In the genomic region with DNA sequence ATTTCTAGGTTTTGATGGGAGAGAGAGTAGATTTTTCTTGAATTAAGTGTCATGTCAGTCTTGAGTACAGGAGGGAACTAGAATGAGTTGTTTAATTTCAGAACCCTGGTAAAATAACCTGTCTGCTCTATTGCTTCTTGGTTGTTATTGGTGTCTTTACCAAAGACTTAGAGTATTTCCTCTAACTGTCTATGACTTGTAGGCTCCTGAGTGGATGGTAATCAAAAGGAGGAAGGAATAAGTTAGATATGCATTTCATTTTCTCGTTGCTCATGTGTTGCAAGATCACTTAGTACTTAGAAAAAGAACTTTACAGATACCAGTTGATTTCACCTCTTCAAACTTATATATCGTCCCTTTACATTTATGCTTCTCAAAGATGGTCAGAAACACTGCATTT, we compare ENCODE assay signal across 22 cellular contexts. TPM values are rescaled to one million over a fixed set of nuclear protein-coding genes. Genes with fewer than 3 reads are reported as not detected.
DNase-seq lines count a peak whose midpoint lies in the region; ATAC-seq and TF ChIP-seq lines count a peak whose summit lies in the region.
"Had no signal": no experiment of that assay in that cellular context is flagged by ENCODE, and none has a peak within 500 bp of the region (broad histone marks: within the 10 kb centered on the region; RNA-seq: fewer than 3 reads in every experiment).

No MANE protein-coding gene starts in this region.

- H3K27me3 Mint-ChIP-seq in CD14-positive monocyte (ENCODE audit: low read depth in 3 of 3): peaks cover 0 to 1% (median 0%) of the 10 kb centered on the region in 3 donors
- no peaks in the 10 kb centered on the region for H3K27me3 Mint-ChIP-seq in T-cell
- no peaks in the 10 kb centered on the region for H3K27me3 Mint-ChIP-seq in memory B cell
- H3K27me3 Mint-ChIP-seq: activated CD8-positive, alpha-beta memory T cell treated with anti-CD3 and anti-CD28 coated beads, Interleukin-2, amount 10 ng/mL, durations not matched to agents 7 days and 5 days had no signal

- CTCF ChIA-PET in T-cell (lab: Charles Lee): interaction anchor here (0.9 to 1.4 kb wide), 2 partner anchors 31 to 90 kb away, joined by 3 read pairs; a partner anchor contains a TSS

- no peak overlapping the region for H3K4me3 ChIP-seq in ovary
- H3K4me3 ChIP-seq: gastrocnemius medialis, right atrium auricular region, thoracic aorta had no signal

- peak overlapping the region; percentile 70 to 92 (median 86) for H3K27ac Mint-ChIP-seq in CD14-positive monocyte
- H3K27ac Mint-ChIP-seq in T-cell: peak overlapping the region; percentile 32 to 39
- peak overlapping the region; percentile 45 for H3K27ac Mint-ChIP-seq in memory B cell
- H3K27ac Mint-ChIP-seq: activated CD8-positive, alpha-beta memory T cell treated with anti-CD3 and anti-CD28 coated beads, Interleukin-2, amount 10 ng/mL, durations not matched to agents 7 days and 5 days had no signal

- H3K36me3 ChIP-seq in ovary: no peaks in the 10 kb centered on the region
- H3K36me3 ChIP-seq: gastrocnemius medialis, right atrium auricular region, thoracic aorta had no signal

- intact Hi-C loops in CD14-positive monocyte (cut with micrococcal nuclease): no loop called here
- intact Hi-C loops in ovary (cut with DNase I): no loop called here

- peaks cover 10% of the 10 kb centered on the region for H3K4me1 ChIP-seq in ovary (ENCODE audit: insufficient read depth)

- POLR2A ChIA-PET in T-cell (lab: Charles Lee): no interaction called here

- no peak for TF ChIP-seq EP300 in ovary (IDR thresholded peaks at IDR 0.05)

- H3K9me3 Mint-ChIP-seq in CD14-positive monocyte (no peaks in the 10 kb centered on the region), T-cell (no peaks in the 10 kb centered on the region), memory B cell (no peaks in the 10 kb centered on the region)

- H3K4me1 Mint-ChIP-seq in CD14-positive monocyte: peaks cover 25% of the 10 kb centered on the region
- peaks cover 70 to 86% (median 85%) of the 10 kb centered on the region in 3 donors for H3K4me1 Mint-ChIP-seq in T-cell
- peaks cover 29% of the 10 kb centered on the region for H3K4me1 Mint-ChIP-seq in memory B cell

- H3K9me3 ChIP-seq in ovary: no peaks in the 10 kb centered on the region
- H3K9me3 ChIP-seq: gastrocnemius medialis, right atrium auricular region, thoracic aorta had no signal

- H3K36me3 Mint-ChIP-seq in CD14-positive monocyte: peaks cover 5 to 26% of the 10 kb centered on the region in 2 donors
- peaks cover 19% of the 10 kb centered on the region for H3K36me3 Mint-ChIP-seq in T-cell
- peaks cover 11% of the 10 kb centered on the region for H3K36me3 Mint-ChIP-seq in memory B cell

- TF ChIP-seq CTCF in CD14-positive monocyte (IDR thresholded peaks at IDR 0.05): no peak
- TF ChIP-seq CTCF in ovary (IDR thresholded peaks at IDR 0.05): no peak

- TF ChIP-seq POLR2A in ovary (IDR thresholded peaks at IDR 0.05): no peak

- H3K27ac ChIP-seq in ovary: no peak overlapping the region
- H3K27ac ChIP-seq: gastrocnemius medialis, right atrium auricular region, thoracic aorta had no signal

- H3K27me3 ChIP-seq in ovary: no peaks in the 10 kb centered on the region
- H3K27me3 ChIP-seq: gastrocnemius medialis, right atrium auricular region had no signal

- no peak for DNase-seq in CD14-positive monocyte (ENCODE audit: low spot score)
- peak; percentile 35 for DNase-seq in GF-D8 (lab: John Stamatoyannopoulos, UW)
- no peak for DNase-seq in T-cell
- no peak for DNase-seq in memory B cell (ENCODE audit: low spot score in 2 of 2)
- DNase-seq in NCI-H345 (lab: John Stamatoyannopoulos, UW): no peak
- DNase-seq in ovary: no peak
- DNase-seq in activated effector memory CD4-positive, alpha-beta T cell treated with Interleukin-2 at 50 U/mL for 16 hours: no peak
- DNase-seq: activated CD4-positive, alpha-beta T cell treated with anti-CD3 and anti-CD28 coated beads for 1 hour; activated CD8-positive, alpha-beta memory T cell treated with anti-CD3 and anti-CD28 coated beads, Interleukin-2, amount 10 ng/mL, durations not matched to agents 7 days and 5 days; activated gamma-delta T cell treated with Interleukin-2 at 50 U/mL for 16 hours; anterior cingulate cortex; caudate nucleus; effector CD4-positive, alpha-beta T cell; gastrocnemius medialis; GOT3; NCI-H1092; NCI-H2029; NCI-H446 treated with DMSO at 0.1 percent for 48 hours; nucleus accumbens had no signal

- no peak for ATAC-seq in T-cell (replicated peaks in 1 of 4)
- ATAC-seq in memory B cell (ENCODE audit: low read depth): no peak
- ATAC-seq: activated CD8-positive, alpha-beta memory T cell treated with anti-CD3 and anti-CD28 coated beads, Interleukin-2, amount 10 ng/mL, durations not matched to agents 7 days and 5 days; esophagus mucosa; gastrocnemius medialis had no signal

- 75 to 79% (median 77%) methylated on average over 2 of the region's 2 CpGs for WGBS in ovary, 3 donors

- H3K4me3 Mint-ChIP-seq in CD14-positive monocyte: no peak overlapping the region
- no peak overlapping the region for H3K4me3 Mint-ChIP-seq in T-cell
- no peak overlapping the region for H3K4me3 Mint-ChIP-seq in memory B cell
- H3K4me3 Mint-ChIP-seq: activated CD8-positive, alpha-beta memory T cell treated with anti-CD3 and anti-CD28 coated beads, Interleukin-2, amount 10 ng/mL, durations not matched to agents 7 days and 5 days had no signal

RNA-seq across cellular contexts. Expression of a gene that starts 31.1 kb away (rescaled TPM):
- 1 to 10 TPM; 1.6 to 7.7 TPM for polyA plus RNA-seq in CD14-positive monocyte
- 100 to 1,000 TPM in 2 of 5 donors, 10 to 100 TPM in 3; 92.7 to 125 (median 96.2) TPM for total RNA-seq in T-cell
- total RNA-seq in ovary: 10 to 100 TPM; 37.3 to 63.3 (median 46.7) TPM
- polyA plus RNA-seq in ovary: 10 to 100 TPM; 27.2 to 33.1 TPM

Comparison
In these comparisons a context has a peak if more than half of its experiments do, and no peak if none do; other contexts are left out.
1. H3K27ac Mint-ChIP-seq: peak in every context shown above with its lines; median percentile 86 in CD14-positive monocyte; 45 in memory B cell; 36 in T-cell.